12 cellular contexts compared by ENCODE assay signal in genomic region chr10:78316451-78316931, GRCh38.
A peak's percentile ranks its signal among the peaks of the same experiment; 100 is the strongest.
DNase-seq lines count a peak whose midpoint lies in the region; ATAC-seq lines count a peak whose summit lies in the region.
"Had no signal": no experiment of that assay in that cellular context is flagged by ENCODE, and none has a peak within 500 bp of the region (broad histone marks: within the 10 kb centered on the region; RNA-seq: fewer than 3 reads in every experiment).

No MANE protein-coding gene starts in this region.

- H3K27me3 Mint-ChIP-seq in immature natural killer cell (ENCODE audit: low read depth in 3 of 3), result peaks cover 2 to 4% (median 4%) of the 10 kb centered on the region in 3 donors

- H3K4me1 ChIP-seq in adipocyte (ENCODE audit: control insufficient read depth, insufficient read depth, low read length), result peaks cover 14% of the 10 kb centered on the region

- no peaks in the 10 kb centered on the region for H3K9me3 ChIP-seq in adipocyte (ENCODE audit: control insufficient read depth, low read length)
- H3K9me3 ChIP-seq: lower lobe of right lung had no signal

- peak overlapping the region; percentile 33 for H3K9ac ChIP-seq in adipocyte (ENCODE audit: low read length)

- H3K4me3 Mint-ChIP-seq in immature natural killer cell, result no peak overlapping the region
- H3K4me3 Mint-ChIP-seq: WTC11 had no signal

- ATAC-seq in esophagus mucosa (no peak), HG02678 (IDR thresholded peaks at IDR 0.05; ENCODE audit: unreplicated experiment) (no peak), GM21737 (IDR thresholded peaks at IDR 0.05; ENCODE audit: unreplicated experiment) (no peak)
- ATAC-seq: lower lobe of right lung, WTC11 had no signal

- no peaks in the 10 kb centered on the region for H3K36me3 ChIP-seq in adipocyte (ENCODE audit: control insufficient read depth, insufficient read depth, low read length, severe bottlenecking)
- H3K36me3 ChIP-seq: lower lobe of right lung had no signal

- peaks cover 16% of the 10 kb centered on the region in 2 donors for H3K4me1 Mint-ChIP-seq in immature natural killer cell

- H3K4me3 ChIP-seq in adipocyte (ENCODE audit: low read length), result no peak overlapping the region
- H3K4me3 ChIP-seq: lower lobe of right lung had no signal

- H3K27me3 ChIP-seq in adipocyte (replicated peaks; ENCODE audit: control insufficient read depth, insufficient read depth, low read length), result no peaks in the 10 kb centered on the region

- H3K36me3 Mint-ChIP-seq in immature natural killer cell, result peaks cover 0 to 4% (median 0%) of the 10 kb centered on the region in 3 donors
- H3K36me3 Mint-ChIP-seq: WTC11 had no signal

- DNase-seq in GM04504 (ENCODE audit: low read depth), result peak; percentile 83
- DNase-seq in adipocyte (ENCODE audit: low read depth), result no peak
- peak; percentile 97 for DNase-seq in islet precursor cell
- DNase-seq in stimulated activated CD8-positive, alpha-beta memory T cell treated with anti-CD3 and anti-CD28 coated beads, Interleukin-4, amount 100 ng/mL, for 48 hours, result peak; percentile 3
- no peak for DNase-seq in immature natural killer cell
- DNase-seq: Calu3, KBM-7, lower lobe of right lung had no signal

- H3K9me3 Mint-ChIP-seq in immature natural killer cell, result no peaks in the 10 kb centered on the region
- H3K9me3 Mint-ChIP-seq: WTC11 had no signal

- no peak overlapping the region for H3K27ac Mint-ChIP-seq in immature natural killer cell
- H3K27ac Mint-ChIP-seq: WTC11 had no signal

Comparison
In these comparisons a context has a peak if more than half of its experiments do, and no peak if none do; other contexts are left out.
1. DNase-seq: peak in GM04504 (single experiment), islet precursor cell (single experiment) and stimulated activated CD8-positive, alpha-beta memory T cell treated with anti-CD3 and anti-CD28 coated beads, Interleukin-4, amount 100 ng/mL, for 48 hours (single experiment); none in adipocyte (single experiment) and immature natural killer cell (0 of 3).